ENCODE assay signal across 19 cellular contexts in the genomic region with DNA sequence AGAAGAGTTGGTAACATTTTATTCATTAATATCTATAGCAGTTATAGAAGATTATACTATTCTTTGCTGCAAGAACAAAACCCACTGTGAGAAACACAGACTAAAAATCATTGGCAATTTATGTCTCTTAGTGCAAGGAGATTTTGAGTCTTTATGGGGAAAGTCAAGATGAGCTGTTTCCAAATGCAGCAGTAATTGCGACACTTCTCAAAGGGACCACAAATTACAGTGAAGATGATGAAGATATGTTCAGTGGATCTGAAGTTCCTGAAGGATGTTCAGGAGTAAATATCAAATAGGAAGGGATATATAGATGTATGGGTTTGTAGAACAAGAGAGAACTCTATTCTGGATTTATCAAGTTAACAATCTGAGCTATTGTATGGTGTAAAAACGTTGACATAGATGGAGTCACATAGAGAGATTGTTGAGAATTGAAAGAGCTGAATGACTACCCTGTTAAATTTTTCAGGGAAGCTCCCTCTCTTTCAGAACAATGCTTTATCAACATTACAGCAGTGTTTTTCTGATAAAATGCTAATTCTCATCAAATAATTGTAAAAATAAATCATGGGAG.
DNase-seq lines count a peak whose midpoint lies in the region; ATAC-seq and TF ChIP-seq lines count a peak whose summit lies in the region.
"Had no signal": no experiment of that assay in that cellular context is flagged by ENCODE, and none has a peak within 500 bp of the region (broad histone marks: within the 10 kb centered on the region; RNA-seq: fewer than 3 reads in every experiment).

No MANE protein-coding gene starts in this region.

- in situ Hi-C loops in IMR-90 (cut with MboI; ENCODE audit: low sequenced_read_pairs): no loop called here

- H3K27ac Mint-ChIP-seq in T-helper 17 cell: no peak overlapping the region
- H3K27ac Mint-ChIP-seq: GM23338 had no signal

- H3K27ac ChIP-seq in IMR-90 (ENCODE audit: insufficient read depth, low read length): peak overlapping the region; percentile 32; the same call in 1 of the 2 replicates

- no peak overlapping the region for H3K14ac ChIP-seq in IMR-90 (replicated peaks; ENCODE audit: low read depth, low read length)

- no peak overlapping the region for H2BK20ac ChIP-seq in IMR-90 (ENCODE audit: low read depth, low read length)

- CTCF ChIA-PET in IMR-90 (lab: Yijun Ruan, JAX): no interaction called here

- TF ChIP-seq CTCF in IMR-90 (conservative IDR thresholded peaks at IDR 0.05; ENCODE audit: low read depth, low read length) (no peak), NB4 (IDR thresholded peaks at IDR 0.05; ENCODE audit: low read depth, low read length) (no peak)

- H3K4me3 Mint-ChIP-seq in T-helper 17 cell: no peak overlapping the region
- H3K4me3 Mint-ChIP-seq: CD4-positive, alpha-beta memory T cell; GM23338 had no signal

- H3K9ac ChIP-seq in IMR-90 (ENCODE audit: low read depth, low read length): no peak overlapping the region

- no CpG with 5 or more reads among the region's 2 CpGs for WGBS in IMR-90 (ENCODE audit: extremely low coverage in 2 of 2, insufficient read length in 1 of 2), 2 experiments

- no peaks in the 10 kb centered on the region for H3K9me3 ChIP-seq in IMR-90 (ENCODE audit: control insufficient read depth, insufficient read depth, low read length)
- no peaks in the 10 kb centered on the region for H3K9me3 ChIP-seq in T-helper 17 cell (ENCODE audit: control insufficient read depth, low read length, poor library complexity, severe bottlenecking)
- H3K9me3 ChIP-seq: BE2C, MG63 had no signal

- H3K4me3 ChIP-seq in IMR-90 (ENCODE audit: insufficient read depth, low read depth, low read length) (no peak overlapping the region), NB4 (ENCODE audit: low read depth, low read length) (no peak overlapping the region)
- H3K4me3 ChIP-seq: GM23338, MG63 had no signal

- H3K4me2 ChIP-seq in IMR-90 (ENCODE audit: low read depth, low read length): no peak overlapping the region
- H3K4me2 ChIP-seq: GM23338 had no signal

- H4K91ac ChIP-seq in IMR-90 (ENCODE audit: insufficient read depth, low read depth, low read length): no peak overlapping the region

- ATAC-seq in IMR-90 (ENCODE audit: low read depth) (no peak), T-helper 17 cell (no peak)
- ATAC-seq: GM23338, Panc1, Right ventricle myocardium inferior had no signal

- H2BK15ac ChIP-seq in IMR-90 (ENCODE audit: low read depth, low read length): no peak overlapping the region

- no peaks in the 10 kb centered on the region for H3K79me1 ChIP-seq in IMR-90 (ENCODE audit: low read depth in 1 of 2, low read length in 2 of 2)

- H4K8ac ChIP-seq in IMR-90 (ENCODE audit: low read depth in 2 of 2, low read length in 2 of 2): no peak overlapping the region

- no peaks in the 10 kb centered on the region for H3K36me3 ChIP-seq in IMR-90 (ENCODE audit: control insufficient read depth, insufficient read depth, low read length)
- H3K36me3 ChIP-seq: BE2C, MG63 had no signal

- no peaks in the 10 kb centered on the region for H3K36me3 Mint-ChIP-seq in T-helper 17 cell (ENCODE audit: low read depth)
- H3K36me3 Mint-ChIP-seq: CD4-positive, alpha-beta memory T cell had no signal

- H3K9me1 ChIP-seq in IMR-90 (ENCODE audit: insufficient read depth, low read length): no peaks in the 10 kb centered on the region

- H4K20me1 ChIP-seq in IMR-90 (ENCODE audit: insufficient read depth, low read length): no peaks in the 10 kb centered on the region

- POLR2A ChIA-PET in IMR-90 (lab: Charles Lee; ENCODE audit: unreplicated experiment): no interaction called here

- no peak for DNase-seq in IMR-90
- DNase-seq in NB4 (ENCODE audit: low read depth): peak; percentile 13
- peak; percentile 46 for DNase-seq in fibroblast of peridontal ligament (ENCODE audit: extremely low read depth)
- peak; percentile 57 for DNase-seq in pons (ENCODE audit: low spot score)
- no peak for DNase-seq in T-helper 17 cell
- DNase-seq in putamen (ENCODE audit: low spot score): no peak
- DNase-seq in activated CD8-positive, alpha-beta memory T cell treated with anti-CD3 and anti-CD28 coated beads, Interleukin-2, amount 50 U/mL, for 48 hours: no peak
- DNase-seq: BE2C; CD4-positive, alpha-beta memory T cell; DMS79 treated with DMSO at 0.1 percent for 48 hours; GDM1; MG63; NCI-H1417 treated with DMSO at 0.1 percent for 48 hours; NCI-H2081 treated with DMSO at 0.1 percent for 48 hours; NCI-H226; NCI-H69 had no signal

- no peak overlapping the region for H4K5ac ChIP-seq in IMR-90 (ENCODE audit: low read depth, low read length)

- TF ChIP-seq POLR2A in IMR-90 (IDR thresholded peaks at IDR 0.05; ENCODE audit: low read depth, low read length) (no peak), NB4 (IDR thresholded peaks at IDR 0.05; ENCODE audit: extremely low read depth, insufficient read length) (no peak)

- no peak overlapping the region for H2BK120ac ChIP-seq in IMR-90 (ENCODE audit: low read depth, low read length)

- no peak overlapping the region for H2AK5ac ChIP-seq in IMR-90 (ENCODE audit: low read depth, low read length)

- H2AK9ac ChIP-seq in IMR-90 (replicated peaks; ENCODE audit: low read depth, low read length, poor library complexity): no peak overlapping the region

- H3K4me1 ChIP-seq in IMR-90 (ENCODE audit: control insufficient read depth, insufficient read depth, low read length): peaks cover 5% of the 10 kb centered on the region; the same call in 1 of the 2 replicates
- H3K4me1 ChIP-seq: BE2C had no signal

- no peak overlapping the region for H3K4ac ChIP-seq in IMR-90 (ENCODE audit: low read depth, low read length)

- peaks cover 16% of the 10 kb centered on the region for H3K27me3 Mint-ChIP-seq in T-helper 17 cell

- no peak overlapping the region; the same call in 1 of the 2 replicates for H3K18ac ChIP-seq in IMR-90 (ENCODE audit: low read depth, low read length)

- intact Hi-C loops in IMR-90 (cut with micrococcal nuclease): no loop called here

- BruUV-seq in IMR-90 (replicated peaks; lab: Mats Ljungman, UMichigan): no TSS peak

- no peak for TF ChIP-seq RAD21 in IMR-90 (IDR thresholded peaks at IDR 0.05; ENCODE audit: low read length)

- H3K27me3 ChIP-seq in IMR-90 (ENCODE audit: control insufficient read depth, insufficient read depth, low read length): no peaks in the 10 kb centered on the region
- H3K27me3 ChIP-seq: BE2C, MG63 had no signal

- H3K4me1 Mint-ChIP-seq in T-helper 17 cell: no peaks in the 10 kb centered on the region
- H3K4me1 Mint-ChIP-seq: CD4-positive, alpha-beta memory T cell had no signal

- H2AFZ ChIP-seq in IMR-90 (replicated peaks; ENCODE audit: low read length, poor library complexity): no peak overlapping the region
- H2AFZ ChIP-seq: GM23338 had no signal

- dilution Hi-C loops in IMR-90 (cut with HindIII; ENCODE audit: low sequenced_read_pairs, unreplicated experiment): no loop called here

- peak overlapping the region; percentile 84 for H2BK5ac ChIP-seq in IMR-90 (ENCODE audit: low read depth, low read length, poor library complexity, severe bottlenecking)

- no peak overlapping the region for H3K23ac ChIP-seq in IMR-90 (ENCODE audit: low read depth, low read length)

- no peak overlapping the region for H3K56ac ChIP-seq in IMR-90 (ENCODE audit: extremely low read depth, insufficient read depth, low read length)

TF ChIP-seq in IMR-90, 13 proteins besides CTCF, POLR2A, EP300 and RAD21:
- no peak for TF ChIP-seq MAFK (IDR thresholded peaks at IDR 0.05; ENCODE audit: low read depth, low read length)
- TF ChIP-seq FOS (IDR thresholded peaks at IDR 0.05; ENCODE audit: low read depth, low read length): no peak
- TF ChIP-seq CEBPB (IDR thresholded peaks at IDR 0.05; ENCODE audit: low read depth, low read length): peak; percentile 79

Comparison
In these comparisons a context has a peak if more than half of its experiments do, and no peak if none do; other contexts are left out.
1. DNase-seq: peak in NB4 (single experiment), fibroblast of peridontal ligament (single experiment) and pons (single experiment); none in IMR-90 (single experiment), T-helper 17 cell (0 of 3), putamen (single experiment) and activated CD8-positive, alpha-beta memory T cell treated with anti-CD3 and anti-CD28 coated beads, Interleukin-2, amount 50 U/mL, for 48 hours (single experiment).